In the genomic region with DNA sequence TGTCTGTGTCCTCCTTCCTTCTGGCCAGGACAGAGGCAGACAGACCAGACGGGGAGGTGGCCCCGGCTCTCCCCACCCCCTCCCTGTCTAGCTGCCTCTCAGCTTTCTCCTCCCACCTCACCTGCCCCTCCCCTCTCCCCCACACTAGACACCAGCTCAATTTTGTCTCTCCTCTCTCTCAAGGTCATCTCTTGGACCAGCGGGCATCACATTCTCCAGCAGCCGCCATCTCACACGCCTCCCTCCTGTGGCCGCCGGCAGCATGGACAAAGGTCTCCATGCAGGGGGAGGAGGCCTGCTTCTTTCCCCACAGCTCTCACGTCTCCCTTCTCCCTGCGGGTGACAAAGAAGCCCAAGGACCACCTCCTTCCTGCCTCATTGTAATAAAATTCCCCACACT, we compare ENCODE assay signal across 1 cellular context.
TF ChIP-seq lines count a peak whose summit lies in the region.

No MANE protein-coding gene starts in this region.

TF ChIP-seq in K562, 482 proteins besides CTCF, POLR2A, EP300 and RAD21 (continued from another document):
- TF ChIP-seq, protein P1, sequence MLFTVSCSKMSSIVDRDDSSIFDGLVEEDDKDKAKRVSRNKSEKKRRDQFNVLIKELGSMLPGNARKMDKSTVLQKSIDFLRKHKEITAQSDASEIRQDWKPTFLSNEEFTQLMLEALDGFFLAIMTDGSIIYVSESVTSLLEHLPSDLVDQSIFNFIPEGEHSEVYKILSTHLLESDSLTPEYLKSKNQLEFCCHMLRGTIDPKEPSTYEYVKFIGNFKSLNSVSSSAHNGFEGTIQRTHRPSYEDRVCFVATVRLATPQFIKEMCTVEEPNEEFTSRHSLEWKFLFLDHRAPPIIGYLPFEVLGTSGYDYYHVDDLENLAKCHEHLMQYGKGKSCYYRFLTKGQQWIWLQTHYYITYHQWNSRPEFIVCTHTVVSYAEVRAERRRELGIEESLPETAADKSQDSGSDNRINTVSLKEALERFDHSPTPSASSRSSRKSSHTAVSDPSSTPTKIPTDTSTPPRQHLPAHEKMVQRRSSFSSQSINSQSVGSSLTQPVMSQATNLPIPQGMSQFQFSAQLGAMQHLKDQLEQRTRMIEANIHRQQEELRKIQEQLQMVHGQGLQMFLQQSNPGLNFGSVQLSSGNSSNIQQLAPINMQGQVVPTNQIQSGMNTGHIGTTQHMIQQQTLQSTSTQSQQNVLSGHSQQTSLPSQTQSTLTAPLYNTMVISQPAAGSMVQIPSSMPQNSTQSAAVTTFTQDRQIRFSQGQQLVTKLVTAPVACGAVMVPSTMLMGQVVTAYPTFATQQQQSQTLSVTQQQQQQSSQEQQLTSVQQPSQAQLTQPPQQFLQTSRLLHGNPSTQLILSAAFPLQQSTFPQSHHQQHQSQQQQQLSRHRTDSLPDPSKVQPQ (CRISPR knock-in tag; IDR thresholded peaks at IDR 0.05; ENCODE audit: borderline replicate concordance), result no peak
- no peak for TF ChIP-seq ZNF780A (CRISPR knock-in tag; IDR thresholded peaks at IDR 0.05)
- no peak for TF ChIP-seq GTF2E2 (tag; IDR thresholded peaks at IDR 0.05)
- no peak for TF ChIP-seq OTX1 (CRISPR knock-in tag; IDR thresholded peaks at IDR 0.05)
- TF ChIP-seq MAX (CRISPR knock-in tag; IDR thresholded peaks at IDR 0.05), result no peak
- no peak for TF ChIP-seq ZNF239 (CRISPR knock-in tag; IDR thresholded peaks at IDR 0.05)
- no peak for TF ChIP-seq ZNF174 (CRISPR knock-in tag; IDR thresholded peaks at IDR 0.05)
- TF ChIP-seq, protein P2, sequence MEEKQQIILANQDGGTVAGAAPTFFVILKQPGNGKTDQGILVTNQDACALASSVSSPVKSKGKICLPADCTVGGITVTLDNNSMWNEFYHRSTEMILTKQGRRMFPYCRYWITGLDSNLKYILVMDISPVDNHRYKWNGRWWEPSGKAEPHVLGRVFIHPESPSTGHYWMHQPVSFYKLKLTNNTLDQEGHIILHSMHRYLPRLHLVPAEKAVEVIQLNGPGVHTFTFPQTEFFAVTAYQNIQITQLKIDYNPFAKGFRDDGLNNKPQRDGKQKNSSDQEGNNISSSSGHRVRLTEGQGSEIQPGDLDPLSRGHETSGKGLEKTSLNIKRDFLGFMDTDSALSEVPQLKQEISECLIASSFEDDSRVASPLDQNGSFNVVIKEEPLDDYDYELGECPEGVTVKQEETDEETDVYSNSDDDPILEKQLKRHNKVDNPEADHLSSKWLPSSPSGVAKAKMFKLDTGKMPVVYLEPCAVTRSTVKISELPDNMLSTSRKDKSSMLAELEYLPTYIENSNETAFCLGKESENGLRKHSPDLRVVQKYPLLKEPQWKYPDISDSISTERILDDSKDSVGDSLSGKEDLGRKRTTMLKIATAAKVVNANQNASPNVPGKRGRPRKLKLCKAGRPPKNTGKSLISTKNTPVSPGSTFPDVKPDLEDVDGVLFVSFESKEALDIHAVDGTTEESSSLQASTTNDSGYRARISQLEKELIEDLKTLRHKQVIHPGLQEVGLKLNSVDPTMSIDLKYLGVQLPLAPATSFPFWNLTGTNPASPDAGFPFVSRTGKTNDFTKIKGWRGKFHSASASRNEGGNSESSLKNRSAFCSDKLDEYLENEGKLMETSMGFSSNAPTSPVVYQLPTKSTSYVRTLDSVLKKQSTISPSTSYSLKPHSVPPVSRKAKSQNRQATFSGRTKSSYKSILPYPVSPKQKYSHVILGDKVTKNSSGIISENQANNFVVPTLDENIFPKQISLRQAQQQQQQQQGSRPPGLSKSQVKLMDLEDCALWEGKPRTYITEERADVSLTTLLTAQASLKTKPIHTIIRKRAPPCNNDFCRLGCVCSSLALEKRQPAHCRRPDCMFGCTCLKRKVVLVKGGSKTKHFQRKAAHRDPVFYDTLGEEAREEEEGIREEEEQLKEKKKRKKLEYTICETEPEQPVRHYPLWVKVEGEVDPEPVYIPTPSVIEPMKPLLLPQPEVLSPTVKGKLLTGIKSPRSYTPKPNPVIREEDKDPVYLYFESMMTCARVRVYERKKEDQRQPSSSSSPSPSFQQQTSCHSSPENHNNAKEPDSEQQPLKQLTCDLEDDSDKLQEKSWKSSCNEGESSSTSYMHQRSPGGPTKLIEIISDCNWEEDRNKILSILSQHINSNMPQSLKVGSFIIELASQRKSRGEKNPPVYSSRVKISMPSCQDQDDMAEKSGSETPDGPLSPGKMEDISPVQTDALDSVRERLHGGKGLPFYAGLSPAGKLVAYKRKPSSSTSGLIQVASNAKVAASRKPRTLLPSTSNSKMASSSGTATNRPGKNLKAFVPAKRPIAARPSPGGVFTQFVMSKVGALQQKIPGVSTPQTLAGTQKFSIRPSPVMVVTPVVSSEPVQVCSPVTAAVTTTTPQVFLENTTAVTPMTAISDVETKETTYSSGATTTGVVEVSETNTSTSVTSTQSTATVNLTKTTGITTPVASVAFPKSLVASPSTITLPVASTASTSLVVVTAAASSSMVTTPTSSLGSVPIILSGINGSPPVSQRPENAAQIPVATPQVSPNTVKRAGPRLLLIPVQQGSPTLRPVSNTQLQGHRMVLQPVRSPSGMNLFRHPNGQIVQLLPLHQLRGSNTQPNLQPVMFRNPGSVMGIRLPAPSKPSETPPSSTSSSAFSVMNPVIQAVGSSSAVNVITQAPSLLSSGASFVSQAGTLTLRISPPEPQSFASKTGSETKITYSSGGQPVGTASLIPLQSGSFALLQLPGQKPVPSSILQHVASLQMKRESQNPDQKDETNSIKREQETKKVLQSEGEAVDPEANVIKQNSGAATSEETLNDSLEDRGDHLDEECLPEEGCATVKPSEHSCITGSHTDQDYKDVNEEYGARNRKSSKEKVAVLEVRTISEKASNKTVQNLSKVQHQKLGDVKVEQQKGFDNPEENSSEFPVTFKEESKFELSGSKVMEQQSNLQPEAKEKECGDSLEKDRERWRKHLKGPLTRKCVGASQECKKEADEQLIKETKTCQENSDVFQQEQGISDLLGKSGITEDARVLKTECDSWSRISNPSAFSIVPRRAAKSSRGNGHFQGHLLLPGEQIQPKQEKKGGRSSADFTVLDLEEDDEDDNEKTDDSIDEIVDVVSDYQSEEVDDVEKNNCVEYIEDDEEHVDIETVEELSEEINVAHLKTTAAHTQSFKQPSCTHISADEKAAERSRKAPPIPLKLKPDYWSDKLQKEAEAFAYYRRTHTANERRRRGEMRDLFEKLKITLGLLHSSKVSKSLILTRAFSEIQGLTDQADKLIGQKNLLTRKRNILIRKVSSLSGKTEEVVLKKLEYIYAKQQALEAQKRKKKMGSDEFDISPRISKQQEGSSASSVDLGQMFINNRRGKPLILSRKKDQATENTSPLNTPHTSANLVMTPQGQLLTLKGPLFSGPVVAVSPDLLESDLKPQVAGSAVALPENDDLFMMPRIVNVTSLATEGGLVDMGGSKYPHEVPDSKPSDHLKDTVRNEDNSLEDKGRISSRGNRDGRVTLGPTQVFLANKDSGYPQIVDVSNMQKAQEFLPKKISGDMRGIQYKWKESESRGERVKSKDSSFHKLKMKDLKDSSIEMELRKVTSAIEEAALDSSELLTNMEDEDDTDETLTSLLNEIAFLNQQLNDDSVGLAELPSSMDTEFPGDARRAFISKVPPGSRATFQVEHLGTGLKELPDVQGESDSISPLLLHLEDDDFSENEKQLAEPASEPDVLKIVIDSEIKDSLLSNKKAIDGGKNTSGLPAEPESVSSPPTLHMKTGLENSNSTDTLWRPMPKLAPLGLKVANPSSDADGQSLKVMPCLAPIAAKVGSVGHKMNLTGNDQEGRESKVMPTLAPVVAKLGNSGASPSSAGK (IDR thresholded peaks at IDR 0.05), result no peak
